1 cellular context compared by ENCODE assay signal in the genomic region with DNA sequence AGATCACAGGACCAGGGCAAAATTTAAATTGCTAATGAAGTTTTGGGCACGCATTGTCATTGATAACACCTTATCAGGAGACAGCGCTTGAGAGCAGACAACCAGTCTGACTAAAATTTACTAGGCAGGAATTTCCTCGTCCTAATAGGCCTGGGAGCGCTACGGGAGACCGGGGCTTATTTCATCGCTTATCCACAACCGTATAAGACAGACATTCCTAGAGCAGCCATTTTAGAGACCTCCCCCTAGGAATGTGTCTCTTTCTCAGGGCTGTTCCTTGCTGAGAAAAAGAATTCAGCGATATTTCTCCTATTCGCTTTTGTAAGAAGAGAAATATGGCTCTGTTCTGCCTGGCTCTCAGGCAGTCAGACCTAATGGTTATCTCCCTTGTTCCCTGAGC.
TF ChIP-seq lines count a peak whose summit lies in the region.

No MANE protein-coding gene starts in this region.

TF ChIP-seq in H1, 55 proteins besides CTCF, POLR2A, EP300 and RAD21:
- 0 out of 2 replicates have a peak, but pooled peaks have one; percentile 12 for TF ChIP-seq TEAD4 (IDR thresholded peaks at IDR 0.05; ENCODE audit: low read depth, low read length)
